ENCODE assay signal across 7 cellular contexts in the genomic region with DNA sequence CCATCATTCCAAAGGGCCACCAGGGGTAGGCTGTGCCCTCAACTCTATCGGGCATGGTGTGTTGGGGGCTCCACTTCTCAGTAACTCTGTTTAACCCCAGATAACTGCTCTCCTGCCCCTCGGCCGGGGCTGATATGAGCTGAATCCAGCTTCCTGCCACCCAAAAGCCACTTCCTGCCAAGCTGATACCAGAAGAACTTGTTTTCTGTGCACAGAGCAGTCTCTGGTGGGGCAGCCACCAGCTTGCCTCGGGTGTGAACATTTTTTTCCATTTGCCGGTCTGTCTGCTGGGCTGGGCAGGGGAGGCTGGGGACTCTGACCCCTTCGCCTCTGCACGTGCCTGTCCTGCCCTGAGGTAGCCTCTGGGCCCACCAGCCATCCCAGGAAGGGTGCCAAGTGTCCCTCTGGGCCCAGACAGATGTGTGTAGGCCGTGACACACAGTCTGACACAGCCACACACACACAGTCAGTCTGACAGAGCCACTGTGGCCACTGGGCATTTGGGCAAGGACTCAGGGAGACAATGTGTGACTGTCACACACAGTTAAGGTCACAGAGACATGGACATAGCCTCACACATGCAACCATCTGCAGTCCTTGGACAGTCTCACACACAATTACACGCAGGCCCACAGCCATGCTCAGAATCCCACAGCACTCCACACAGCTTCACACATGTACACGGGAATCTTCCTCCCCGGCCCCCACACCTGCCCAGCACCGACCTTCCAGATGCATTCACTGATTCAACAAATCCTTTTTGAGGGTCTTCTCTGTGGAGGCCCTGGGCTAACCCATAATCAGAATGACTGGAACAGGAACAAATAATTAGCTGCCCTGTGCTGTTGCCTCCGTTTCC. TPM values are rescaled to one million over a fixed set of nuclear protein-coding genes. Genes with fewer than 3 reads are reported as not detected.
DNase-seq lines count a peak whose midpoint lies in the region; ATAC-seq and TF ChIP-seq lines count a peak whose summit lies in the region.

No MANE protein-coding gene starts in this region.

- no peak overlapping the region for H3K4me3 Mint-ChIP-seq in HFFc6

- H3K27me3 ChIP-seq in transverse colon: no peaks in the 10 kb centered on the region

- peak; percentile 6 for ATAC-seq in left lobe of liver

- no peaks in the 10 kb centered on the region for H3K36me3 Mint-ChIP-seq in HFFc6 (ENCODE audit: low read depth)

- H3K4me1 Mint-ChIP-seq in HFFc6 (ENCODE audit: low read depth): peaks cover 5% of the 10 kb centered on the region; the same call in 1 of the 2 replicates

- peaks cover 24% of the 10 kb centered on the region for H3K27me3 Mint-ChIP-seq in HFFc6 (ENCODE audit: insufficient read depth)

- TF ChIP-seq CTCF in transverse colon (IDR thresholded peaks at IDR 0.05) (no peak), foreskin fibroblast (IDR thresholded peaks at IDR 0.05; ENCODE audit: low read depth, low read length) (no peak), HFFc6 (IDR thresholded peaks at IDR 0.05) (no peak)

- H3K27ac Mint-ChIP-seq in HFFc6: no peak overlapping the region

- intact Hi-C loops in transverse colon (cut with DNase I; ENCODE audit: low total_unique reads): loop anchor here (5.0 kb wide), 1 partner anchor 478 kb away; no protein-coding TSS in a partner anchor

- DNase-seq in NCI-H226 (peak; percentile 16), activated T-cell treated with anti-CD3 and anti-CD28 coated beads for 1 hour (ENCODE audit: low read depth) (peak; percentile 44), left lobe of liver (ENCODE audit: low spot score) (no peak), transverse colon (peak; percentile 51), kidney tubule cell (ENCODE audit: low spot score) (no peak), foreskin fibroblast (no peak), HFFc6 (no peak)

- H3K27ac ChIP-seq in transverse colon: peak overlapping the region; percentile 55 to 72 (median 68)

- H3K9me3 Mint-ChIP-seq in HFFc6: no peaks in the 10 kb centered on the region

- TF ChIP-seq POLR2A in transverse colon (IDR thresholded peaks at IDR 0.05): peak; percentile 21

- no peaks in the 10 kb centered on the region for H3K36me3 ChIP-seq in transverse colon

- peaks cover 15 to 39% (median 29%) of the 10 kb centered on the region in 4 donors for H3K4me1 ChIP-seq in transverse colon

- no peak for TF ChIP-seq EP300 in transverse colon (IDR thresholded peaks at IDR 0.05; ENCODE audit: low read depth)

- in situ Hi-C loops in transverse colon (cut with MboI; ENCODE audit: low pct_ligation_motif_present in 1 of 4, low pct_unique_long_range_greater_than_20kb in 1 of 4, low sequenced_read_pairs in 3 of 4): no loop called here

- H3K9me3 ChIP-seq in transverse colon: no peaks in the 10 kb centered on the region

- WGBS in transverse colon (ENCODE audit: low coverage in 1 of 2), 2 donors: 66% methylated on average over 13 of the region's 13 CpGs; no CpG with 5 or more reads in 1 of the 2 donors

- H3K4me3 ChIP-seq in transverse colon: no peak overlapping the region
- H3K4me3 ChIP-seq in foreskin fibroblast (ENCODE audit: low read depth in 1 of 2, low read length in 2 of 2): no peak overlapping the region

RNA-seq across cellular contexts. Expression of a gene that starts 45.1 kb away (rescaled TPM):
- total RNA-seq in left lobe of liver: 5.8 TPM
- total RNA-seq in transverse colon: 100 to 1,000 TPM in 1 of 4 donors, 10 to 100 TPM in 3; 45.6 to 105 (median 85.9) TPM
- 10 to 100 TPM; 12.0 to 16.3 (median 13.2) TPM for total RNA-seq in HFFc6 (2021; fragmentation: NEBNext Ultra II Directional; extraction: Animal tissue kit (Norgen Biotek cat#: 25700))

Comparison
In these comparisons a context has a peak if more than half of its experiments do, and no peak if none do; other contexts are left out.
1. DNase-seq: peak in NCI-H226 (single experiment), activated T-cell treated with anti-CD3 and anti-CD28 coated beads for 1 hour (single experiment) and transverse colon (single experiment); none in left lobe of liver (single experiment), kidney tubule cell (single experiment), foreskin fibroblast (0 of 2) and HFFc6 (single experiment).